8 cellular contexts compared by ENCODE assay signal in the genomic region with DNA sequence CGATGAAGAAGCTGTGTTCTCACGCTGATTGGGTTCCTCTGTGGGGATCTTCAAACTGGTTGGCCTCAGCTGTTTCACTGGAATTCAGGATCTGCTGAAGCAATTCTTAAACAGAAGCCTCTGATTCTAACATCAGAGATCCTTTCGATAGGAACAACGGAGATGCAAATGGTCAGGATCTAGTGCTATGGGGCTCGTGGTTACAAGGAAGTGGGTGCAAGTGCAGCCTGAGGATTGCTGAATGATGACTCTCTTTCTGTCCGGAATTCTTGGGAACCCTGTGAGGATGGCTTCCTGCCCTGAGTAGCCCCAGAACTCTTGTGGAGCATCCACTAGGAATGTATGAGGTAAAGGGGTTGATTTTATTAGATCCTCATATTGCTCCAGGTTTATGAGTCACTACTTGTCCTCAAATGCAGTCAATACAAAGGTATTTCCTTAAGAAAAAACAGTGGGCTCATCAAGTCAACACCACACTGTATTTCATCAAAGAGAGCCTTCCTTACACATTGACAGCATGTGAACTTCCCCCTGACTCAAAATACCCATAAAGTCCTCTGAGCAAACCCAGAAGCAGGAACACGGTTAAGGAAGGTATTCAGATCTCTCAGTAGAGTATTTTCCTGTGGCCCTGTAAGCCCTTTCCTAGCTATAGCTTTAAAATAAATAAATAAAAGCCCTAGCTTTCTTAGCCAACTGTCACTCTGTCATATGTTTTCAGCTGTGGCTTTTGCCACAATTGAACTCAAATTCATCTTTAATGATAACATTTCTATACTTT. TPM values are rescaled to one million over a fixed set of nuclear protein-coding genes. Genes with fewer than 3 reads are reported as not detected.
DNase-seq lines count a peak whose midpoint lies in the region; FAIRE-seq and TF ChIP-seq lines count a peak whose summit lies in the region.
"Not testable (repeated sequence)": the region's sequence is repeated elsewhere in the genome, so short reads cannot be mapped to it uniquely, and the experiment has no call there.

No MANE protein-coding gene starts in this region.

- H3K4me3 ChIP-seq in mammary epithelial cell (replicated peaks in 1 of 3; ENCODE audit: insufficient read depth in 1 of 3, low read depth in 2 of 3, low read length in 3 of 3); fibroblast of mammary gland (ENCODE audit: control insufficient read depth, low read depth, low read length); mesenchymal stem cell (ENCODE audit: insufficient read depth in 1 of 2, low read depth in 1 of 2, low read length in 2 of 2): not testable (repeated sequence)

- WGBS in mammary epithelial cell (ENCODE audit: low coverage, missing lambda C conversion rate): 45% methylated on average over 7 of the region's 7 CpGs
- WGBS in mesenchymal stem cell: 100% methylated on average over 1 of the region's 7 CpGs

- H3K4ac ChIP-seq in mesenchymal stem cell (ENCODE audit: low read depth in 1 of 2, low read length in 2 of 2): not testable (repeated sequence)

- H4K91ac ChIP-seq in mesenchymal stem cell (ENCODE audit: low read length): not testable (repeated sequence)

- H2BK5ac ChIP-seq in mesenchymal stem cell (ENCODE audit: low read depth, low read length, poor library complexity, severe bottlenecking): not testable (repeated sequence)

- peaks cover 26% of the 10 kb centered on the region for H3K4me1 ChIP-seq in mammary epithelial cell (ENCODE audit: insufficient read depth, low read length)
- not testable (repeated sequence) for H3K4me1 ChIP-seq in mesenchymal stem cell (ENCODE audit: control insufficient read depth, insufficient read depth, low read depth, low read length)

- H3K14ac ChIP-seq in mesenchymal stem cell (ENCODE audit: low read length in 2 of 2): not testable (repeated sequence)

- not testable (repeated sequence) for H3K27me3 ChIP-seq in mammary epithelial cell (ENCODE audit: insufficient read depth, low read length); mesenchymal stem cell (ENCODE audit: control insufficient read depth in 1 of 2, insufficient read depth in 1 of 2, low read length in 2 of 2)

- H2BK120ac ChIP-seq in mesenchymal stem cell (ENCODE audit: low read depth, low read length): not testable (repeated sequence)

- CTCF ChIA-PET in mammary epithelial cell (lab: Charles Lee; ENCODE audit: low non-redundant PET): not testable (repeated sequence)

- not testable (repeated sequence) for H3K79me1 ChIP-seq in mesenchymal stem cell (replicated peaks; ENCODE audit: low read length, poor library complexity, severe bottlenecking)

- not testable (repeated sequence) for H3K18ac ChIP-seq in mesenchymal stem cell (ENCODE audit: low read depth in 1 of 2, low read length in 2 of 2)

- DNase-seq in A172 (ENCODE audit: low spot score) (peak; percentile 72), H4 (ENCODE audit: low spot score) (peak; percentile 7), LHCN-M2 (ENCODE audit: low read depth) (peak; percentile 49), T1000 (lab: John Stamatoyannopoulos, UW) (peak; percentile 36), mammary epithelial cell (peak; percentile 41), fibroblast of mammary gland (ENCODE audit: low read depth) (peak; percentile 69), mesenchymal stem cell (peak; percentile 40)
- not testable (repeated sequence) for DNase-seq in D721Med (ENCODE audit: insufficient read length, low spot score)

- not testable (repeated sequence) for H3K36me3 ChIP-seq in mammary epithelial cell (ENCODE audit: insufficient read depth, low read length); mesenchymal stem cell (ENCODE audit: control insufficient read depth in 1 of 2, insufficient read depth in 2 of 2, low read depth in 1 of 2, low read length in 2 of 2)

- dilution Hi-C loops in mammary epithelial cell (cut with HindIII; ENCODE audit: low sequenced_read_pairs): not testable (repeated sequence)

- not testable (repeated sequence) for H2AK5ac ChIP-seq in mesenchymal stem cell (ENCODE audit: low read length, severe bottlenecking)

- TF ChIP-seq CTCF in D721Med (IDR thresholded peaks at IDR 0.05; ENCODE audit: insufficient read depth, missing control alignments); mammary epithelial cell (conservative IDR thresholded peaks at IDR 0.05 in 1 of 2, IDR thresholded peaks at IDR 0.05 in 1 of 2; ENCODE audit: extremely low read depth in 1 of 2, insufficient read depth in 1 of 2, low read depth in 1 of 2, low read length in 2 of 2); fibroblast of mammary gland (conservative IDR thresholded peaks at IDR 0.05; ENCODE audit: control insufficient read depth, insufficient read depth, low read depth, low read length): not testable (repeated sequence)

- H2AFZ ChIP-seq in mammary epithelial cell (ENCODE audit: low read depth, low read length); mesenchymal stem cell (ENCODE audit: low read depth, low read length): not testable (repeated sequence)

- FAIRE-seq in D721Med (lab: Jason Lieb, UNC): peak; percentile 25

- not testable (repeated sequence) for H4K8ac ChIP-seq in mesenchymal stem cell (ENCODE audit: low read length)

- H3K4me2 ChIP-seq in mammary epithelial cell (ENCODE audit: insufficient read depth, low read depth, low read length); mesenchymal stem cell (ENCODE audit: low read length, poor library complexity, severe bottlenecking): not testable (repeated sequence)

- TSS peak; percentile 35 for BruUV-seq in mammary epithelial cell (replicated peaks; lab: Mats Ljungman, UMichigan)

- not testable (repeated sequence) for H4K20me1 ChIP-seq in mammary epithelial cell (ENCODE audit: insufficient read depth, low read length)

- in situ Hi-C loops in mammary epithelial cell (cut with MboI; ENCODE audit: low sequenced_read_pairs in 2 of 2): loop anchor here (10.0 kb wide), 1 partner anchor 57 kb away; no protein-coding TSS in a partner anchor

- intact Hi-C loops in mammary epithelial cell (cut with micrococcal nuclease): not testable (repeated sequence)

- H3K23ac ChIP-seq in mesenchymal stem cell (ENCODE audit: low read length in 2 of 2): not testable (repeated sequence)

- not testable (repeated sequence) for H3K79me2 ChIP-seq in mammary epithelial cell (ENCODE audit: insufficient read depth, low read length)

- peaks cover 11% of the 10 kb centered on the region for H3K9me3 ChIP-seq in mammary epithelial cell (replicated peaks; ENCODE audit: insufficient read depth, low read length)
- not testable (repeated sequence) for H3K9me3 ChIP-seq in mesenchymal stem cell (ENCODE audit: control insufficient read depth, low read length)

- H3K27ac ChIP-seq in mammary epithelial cell (ENCODE audit: insufficient read depth, low read depth, low read length) (peak overlapping the region; percentile 54), mesenchymal stem cell (ENCODE audit: low read length, poor library complexity, severe bottlenecking) (peak overlapping the region; percentile 76)

- H2BK12ac ChIP-seq in mesenchymal stem cell (ENCODE audit: low read length in 2 of 2): not testable (repeated sequence)

- H3K9ac ChIP-seq in mammary epithelial cell (ENCODE audit: insufficient read depth, low read length); mesenchymal stem cell (ENCODE audit: low read length): not testable (repeated sequence)

- not testable (repeated sequence) for H2BK15ac ChIP-seq in mesenchymal stem cell (ENCODE audit: low read depth, poor library complexity, severe bottlenecking)

RNA-seq across cellular contexts. Expression of gene ANOS1, which starts 25.9 kb away (rescaled TPM):
- total RNA-seq in A172 (2014; rRNA removed; shearing (Covaris generic)): 0.24 and 1.2 TPM in 2 replicates
- 4.1 and 6.6 TPM in 2 replicates for total RNA-seq in H4 (2014; rRNA removed; shearing (Covaris generic))
- total RNA-seq in LHCN-M2 (2014; rRNA removed) (under 0.01 TPM in 1 of 2 replicates, not detected in the other), mammary epithelial cell (10 to 100 TPM in 1 of 2 donors, 1 to 10 TPM in 1; 2.0 to 10.5 TPM)
- polyA plus RNA-seq in LHCN-M2 (2012): 0.10 TPM
- polyA plus RNA-seq in mammary epithelial cell: 8.5 TPM
- 21.6 TPM for polyA minus RNA-seq in mammary epithelial cell
- 1.4 TPM for polyA plus RNA-seq in mesenchymal stem cell (2013, experiment 1 of 2)
- 1.3 TPM for polyA plus RNA-seq in mesenchymal stem cell (2013, experiment 2 of 2)

RNA-seq across cellular contexts. Expression of gene FAM9A, which starts 43.4 kb away (rescaled TPM):
- not detected in 2 replicates for total RNA-seq in A172 (2014; rRNA removed; shearing (Covaris generic))
- total RNA-seq in H4 (2014; rRNA removed; shearing (Covaris generic)): not detected in 2 replicates
- total RNA-seq in LHCN-M2 (2014; rRNA removed): not detected in 2 replicates
- polyA plus RNA-seq in LHCN-M2 (2012): not detected
- total RNA-seq in mammary epithelial cell: not detected
- polyA plus RNA-seq in mammary epithelial cell: not detected
- polyA minus RNA-seq in mammary epithelial cell: not detected
- not detected for polyA plus RNA-seq in mesenchymal stem cell (2013, experiment 1 of 2)
- not detected for polyA plus RNA-seq in mesenchymal stem cell (2013, experiment 2 of 2)
